Comparison of ENCODE assay signal across 15 cellular contexts in the genomic region with DNA sequence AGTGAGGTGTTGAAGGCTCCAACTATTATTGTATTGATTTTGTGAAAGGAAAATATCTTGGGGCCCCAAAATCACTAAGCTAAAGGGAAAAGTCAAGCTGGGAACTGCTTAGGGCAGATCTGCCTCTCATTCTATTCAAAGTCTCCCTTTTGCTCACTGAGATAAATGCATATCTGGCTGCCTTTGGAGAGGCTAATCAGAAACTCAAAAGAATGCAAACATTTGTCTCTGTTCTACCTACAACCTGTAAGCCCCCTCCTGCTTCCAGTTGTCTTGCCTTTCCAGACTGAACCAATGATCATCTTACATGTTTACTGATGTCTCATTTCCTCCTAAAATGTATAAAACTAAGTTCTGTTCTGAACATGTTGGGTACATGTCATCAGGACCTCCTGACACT.
"Had no signal": no experiment of that assay in that cellular context is flagged by ENCODE, and none has a peak within 500 bp of the region (broad histone marks: within the 10 kb centered on the region; RNA-seq: fewer than 3 reads in every experiment).

No MANE protein-coding gene starts in this region.

- H3K27ac ChIP-seq: esophagus squamous epithelium, ovary, right atrium auricular region, sigmoid colon, skin epidermis had no signal

- H3K9me3 ChIP-seq: ovary had no signal

- H3K36me3 ChIP-seq: esophagus squamous epithelium, ovary, right atrium auricular region, sigmoid colon had no signal

- H3K4me3 ChIP-seq: esophagus squamous epithelium, ovary, right atrium auricular region, sigmoid colon, skin epidermis had no signal

- ATAC-seq: effector memory CD8-positive, alpha-beta T cell; left colon; natural killer cell had no signal

- DNase-seq: cerebellar nuclear complex; effector memory CD8-positive, alpha-beta T cell; esophagus squamous epithelium; foreskin fibroblast; immature natural killer cell; kidney; left colon; natural killer cell; nucleus accumbens; ovary; sigmoid colon; stimulated activated naive CD4-positive, alpha-beta T cell; trophoblast cell had no signal

- H3K4me1 ChIP-seq: esophagus squamous epithelium, sigmoid colon had no signal

- H3K27me3 ChIP-seq: esophagus squamous epithelium, ovary, right atrium auricular region, sigmoid colon had no signal
